Comparison of ENCODE assay signal across 9 cellular contexts in genomic region chr7:129376076-129376777, GRCh38. TPM values are rescaled to one million over a fixed set of nuclear protein-coding genes. Genes with fewer than 3 reads are reported as not detected.
A peak's percentile ranks its signal among the peaks of the same experiment; 100 is the strongest.
DNase-seq lines count a peak whose midpoint lies in the region; ATAC-seq and TF ChIP-seq lines count a peak whose summit lies in the region.
"Had no signal": no experiment of that assay in that cellular context is flagged by ENCODE, and none has a peak within 500 bp of the region (broad histone marks: within the 10 kb centered on the region; RNA-seq: fewer than 3 reads in every experiment).

No MANE protein-coding gene starts in this region.

- intact Hi-C loops in activated T-helper 1 cell treated with anti-CD3 and anti-CD28 coated beads, Interleukin-12 subunit alpha, Interleukin-12 subunit beta, Interleukin-2, Interleukin-4 antibody, amounts not matched to agents 30 ng/mL and 10 ng/mL and 1 ng/mL, durations not matched to agents 14 hours and 24 hours and 36 hours (cut with micrococcal nuclease): loop anchor here (1.0 to 2.0 kb wide), 3 partner anchors 8 to 59 kb away; partner anchors contain the start of gene STRIP2
- intact Hi-C loops in left ventricle myocardium superior (cut with micrococcal nuclease): no loop called here

- peak overlapping the region; percentile 35 for H3K4me3 Mint-ChIP-seq in activated T-helper 1 cell treated with anti-CD3 and anti-CD28 coated beads, Interleukin-12 subunit alpha, Interleukin-12 subunit beta, Interleukin-2, Interleukin-4 antibody, amounts not matched to agents 30 ng/mL and 10 ng/mL and 1 ng/mL, durations not matched to agents 14 hours and 24 hours and 36 hours

- H3K36me3 Mint-ChIP-seq in activated T-helper 1 cell treated with anti-CD3 and anti-CD28 coated beads, Interleukin-12 subunit alpha, Interleukin-12 subunit beta, Interleukin-2, Interleukin-4 antibody, amounts not matched to agents 30 ng/mL and 10 ng/mL and 1 ng/mL, durations not matched to agents 14 hours and 24 hours and 36 hours (ENCODE audit: low read depth): peaks cover 7% of the 10 kb centered on the region

- H3K27me3 Mint-ChIP-seq in activated T-helper 1 cell treated with anti-CD3 and anti-CD28 coated beads, Interleukin-12 subunit alpha, Interleukin-12 subunit beta, Interleukin-2, Interleukin-4 antibody, amounts not matched to agents 30 ng/mL and 10 ng/mL and 1 ng/mL, durations not matched to agents 14 hours and 24 hours and 36 hours (ENCODE audit: insufficient read depth): no peaks in the 10 kb centered on the region

- no peaks in the 10 kb centered on the region for H3K9me3 Mint-ChIP-seq in activated T-helper 1 cell treated with anti-CD3 and anti-CD28 coated beads, Interleukin-12 subunit alpha, Interleukin-12 subunit beta, Interleukin-2, Interleukin-4 antibody, amounts not matched to agents 30 ng/mL and 10 ng/mL and 1 ng/mL, durations not matched to agents 14 hours and 24 hours and 36 hours

- H3K27ac Mint-ChIP-seq in activated T-helper 1 cell treated with anti-CD3 and anti-CD28 coated beads, Interleukin-12 subunit alpha, Interleukin-12 subunit beta, Interleukin-2, Interleukin-4 antibody, amounts not matched to agents 30 ng/mL and 10 ng/mL and 1 ng/mL, durations not matched to agents 14 hours and 24 hours and 36 hours: no peak overlapping the region

- peak; percentile 63 for DNase-seq in D341Med (ENCODE audit: low spot score)
- no peak for DNase-seq in HFF-Myc (ENCODE audit: extremely low read depth, low read depth)
- DNase-seq in NOMO-1 treated with dmso at 0.1 percent for 144 hours (lab: John Stamatoyannopoulos, UW; ENCODE audit: unreplicated experiment): peak; percentile 27
- peak; percentile 43 for DNase-seq in activated T-helper 1 cell treated with anti-CD3 and anti-CD28 coated beads, Interleukin-12 subunit alpha, Interleukin-12 subunit beta, Interleukin-2, Interleukin-4 antibody, amounts not matched to agents 30 ng/mL and 10 ng/mL and 1 ng/mL, durations not matched to agents 14 hours and 24 hours and 36 hours (ENCODE audit: low spot score)
- DNase-seq in left ventricle myocardium superior: no peak
- DNase-seq in stimulated activated CD4-positive, alpha-beta T cell treated with anti-CD3 and anti-CD28 coated beads, Interleukin-12 subunit alpha, Interleukin-12 subunit beta, amount 100 ng/mL, for 48 hours (ENCODE audit: low read depth in 2 of 3, low spot score in 1 of 3): peak; percentile 30 to 62 (median 34)
- no peak for DNase-seq in ureter (ENCODE audit: low spot score)

- peak; percentile 71 for TF ChIP-seq CTCF in HFF-Myc (IDR thresholded peaks at IDR 0.05; ENCODE audit: low read depth, low read length, missing control alignments)

- H3K4me3 ChIP-seq in HFF-Myc (replicated peaks; ENCODE audit: low read depth, low read length): no peak overlapping the region
- H3K4me3 ChIP-seq: SK-N-MC had no signal

- ATAC-seq in left ventricle myocardium superior (peak; percentile 52), HG03159 (IDR thresholded peaks at IDR 0.05; ENCODE audit: unreplicated experiment) (no peak)

- H3K4me1 Mint-ChIP-seq in activated T-helper 1 cell treated with anti-CD3 and anti-CD28 coated beads, Interleukin-12 subunit alpha, Interleukin-12 subunit beta, Interleukin-2, Interleukin-4 antibody, amounts not matched to agents 30 ng/mL and 10 ng/mL and 1 ng/mL, durations not matched to agents 14 hours and 24 hours and 36 hours (ENCODE audit: low read depth): peaks cover 54% of the 10 kb centered on the region

RNA-seq across cellular contexts. Expression of gene STRIP2, which starts 58.0 kb away (rescaled TPM):
- 74.0 and 79.4 TPM in 2 replicates for total RNA-seq in activated T-helper 1 cell treated with anti-CD3 and anti-CD28 coated beads, Interleukin-12 subunit alpha, Interleukin-12 subunit beta, Interleukin-2, Interleukin-4 antibody, amounts not matched to agents 30 ng/mL and 10 ng/mL and 1 ng/mL, durations not matched to agents 14 hours and 24 hours and 36 hours
- 23.3 TPM for total RNA-seq in left ventricle myocardium superior
- total RNA-seq in ureter: 0.52 TPM

Comparison
In these comparisons a context has a peak if more than half of its experiments do, and no peak if none do; other contexts are left out.
1. DNase-seq: peak in D341Med (single experiment), NOMO-1 treated with dmso at 0.1 percent for 144 hours (single experiment), activated T-helper 1 cell treated with anti-CD3 and anti-CD28 coated beads, Interleukin-12 subunit alpha, Interleukin-12 subunit beta, Interleukin-2, Interleukin-4 antibody, amounts not matched to agents 30 ng/mL and 10 ng/mL and 1 ng/mL, durations not matched to agents 14 hours and 24 hours and 36 hours (single experiment) and stimulated activated CD4-positive, alpha-beta T cell treated with anti-CD3 and anti-CD28 coated beads, Interleukin-12 subunit alpha, Interleukin-12 subunit beta, amount 100 ng/mL, for 48 hours (3 of 3); none in HFF-Myc (single experiment), left ventricle myocardium superior (single experiment) and ureter (single experiment).
2. RNA of gene STRIP2, which starts 58.0 kb away (total RNA-seq): 74.0 to 79.4 TPM in activated T-helper 1 cell treated with anti-CD3 and anti-CD28 coated beads, Interleukin-12 subunit alpha, Interleukin-12 subunit beta, Interleukin-2, Interleukin-4 antibody, amounts not matched to agents 30 ng/mL and 10 ng/mL and 1 ng/mL, durations not matched to agents 14 hours and 24 hours and 36 hours and 23.3 TPM in left ventricle myocardium superior (single experiment); 0.52 TPM in ureter (single experiment); every median in the first group is over 10 times any median in the second.